In genomic region chr15:58459562-58459961, GRCh38 we compare ENCODE assay signal across 11 cellular contexts. TPM values are rescaled to one million over a fixed set of nuclear protein-coding genes. Genes with fewer than 3 reads are reported as not detected.
DNase-seq lines count a peak whose midpoint lies in the region; ATAC-seq and TF ChIP-seq lines count a peak whose summit lies in the region.
"Had no signal": no experiment of that assay in that cellular context is flagged by ENCODE, and none has a peak within 500 bp of the region (broad histone marks: within the 10 kb centered on the region; RNA-seq: fewer than 3 reads in every experiment).

No MANE protein-coding gene starts in this region.

- WGBS in right lobe of liver (ENCODE audit: insufficient coverage, low coverage, low lambda C conversion rate, missing lambda C conversion rate) = 50% methylated on average over 2 of the region's 9 CpGs
- WGBS in thyroid gland, 2 donors = 72 to 88% methylated on average over 8 to 9 of the region's 9 CpGs

- no peaks in the 10 kb centered on the region for H3K36me3 ChIP-seq in right lobe of liver
- no peaks in the 10 kb centered on the region for H3K36me3 ChIP-seq in thyroid gland

- H3K4me3 ChIP-seq in right lobe of liver (no peak overlapping the region), thyroid gland (replicated peaks in 1 of 3) (no peak overlapping the region)

- TF ChIP-seq CTCF in right lobe of liver (IDR thresholded peaks at IDR 0.05) = no peak
- TF ChIP-seq CTCF in thyroid gland (IDR thresholded peaks at IDR 0.05) = no peak

- no peaks in the 10 kb centered on the region for H3K9me3 Mint-ChIP-seq in T-helper 1 cell treated with Interleukin-12 subunit alpha and Interleukin-12 subunit beta and Interleukin-4 antibody, amounts not matched to agents 30 μg/mL and 1 μg/mL, for 36 hours
- no peaks in the 10 kb centered on the region for H3K9me3 Mint-ChIP-seq in activated naive CD8-positive, alpha-beta T cell treated with anti-CD3 and anti-CD28 coated beads, Interleukin-2, amount 50 U/mL, for 24 hours
- H3K9me3 Mint-ChIP-seq: neural crest cell had no signal

- TF ChIP-seq POLR2A in right lobe of liver (IDR thresholded peaks at IDR 0.05) (no peak), thyroid gland (IDR thresholded peaks at IDR 0.05) (no peak)

- peak overlapping the region; percentile 62 for H3K27ac Mint-ChIP-seq in T-helper 1 cell treated with Interleukin-12 subunit alpha and Interleukin-12 subunit beta and Interleukin-4 antibody, amounts not matched to agents 30 μg/mL and 1 μg/mL, for 36 hours
- H3K27ac Mint-ChIP-seq in activated naive CD8-positive, alpha-beta T cell treated with anti-CD3 and anti-CD28 coated beads, Interleukin-2, amount 50 U/mL, for 24 hours = peak overlapping the region; percentile 85

- DNase-seq in T-helper 1 cell (no peak), right lobe of liver (no peak), thyroid gland (peak in 1 of 2 donors; percentile 41), GM03348 (ENCODE audit: low spot score) (no peak)
- DNase-seq in activated naive CD8-positive, alpha-beta T cell treated with anti-CD3 and anti-CD28 coated beads, Interleukin-2, amount 50 U/mL, for 24 hours = no peak
- no peak for DNase-seq in activated CD4-positive, alpha-beta T cell treated with anti-CD3 and anti-CD28 coated beads, Interleukin-2, amount 50 U/mL, for 1 hour

- peaks cover 0 to 34% (median 19%) of the 10 kb centered on the region in 4 donors for H3K4me1 ChIP-seq in right lobe of liver
- H3K4me1 ChIP-seq in thyroid gland = peaks cover 7 to 35% of the 10 kb centered on the region in 2 donors

- H3K4me1 Mint-ChIP-seq in T-helper 1 cell treated with Interleukin-12 subunit alpha and Interleukin-12 subunit beta and Interleukin-4 antibody, amounts not matched to agents 30 μg/mL and 1 μg/mL, for 36 hours (ENCODE audit: low read depth) = peaks cover 68% of the 10 kb centered on the region
- H3K4me1 Mint-ChIP-seq in activated naive CD8-positive, alpha-beta T cell treated with anti-CD3 and anti-CD28 coated beads, Interleukin-2, amount 50 U/mL, for 24 hours = peaks cover 89% of the 10 kb centered on the region

- H3K36me3 Mint-ChIP-seq in T-helper 1 cell treated with Interleukin-12 subunit alpha and Interleukin-12 subunit beta and Interleukin-4 antibody, amounts not matched to agents 30 μg/mL and 1 μg/mL, for 36 hours (ENCODE audit: low read depth) = peaks cover 9% of the 10 kb centered on the region
- no peaks in the 10 kb centered on the region for H3K36me3 Mint-ChIP-seq in activated naive CD8-positive, alpha-beta T cell treated with anti-CD3 and anti-CD28 coated beads, Interleukin-2, amount 50 U/mL, for 24 hours (ENCODE audit: low read depth)

- H3K4me3 Mint-ChIP-seq in T-helper 1 cell treated with Interleukin-12 subunit alpha and Interleukin-12 subunit beta and Interleukin-4 antibody, amounts not matched to agents 30 μg/mL and 1 μg/mL, for 36 hours = no peak overlapping the region
- no peak overlapping the region for H3K4me3 Mint-ChIP-seq in activated naive CD8-positive, alpha-beta T cell treated with anti-CD3 and anti-CD28 coated beads, Interleukin-2, amount 50 U/mL, for 24 hours
- H3K4me3 Mint-ChIP-seq: neural crest cell had no signal

- H3K27ac ChIP-seq in right lobe of liver (peak overlapping the region; percentile 21 to 69 (median 61)), thyroid gland (peak overlapping the region in 2 of 3 donors; percentile 27 to 50)

- intact Hi-C loops in right lobe of liver (cut with DNase I) = no loop called here
- intact Hi-C loops in thyroid gland (cut with DNase I) = no loop called here

- ATAC-seq in activated naive CD8-positive, alpha-beta T cell treated with anti-CD3 and anti-CD28 coated beads, Interleukin-2, amount 50 U/mL, for 24 hours = no peak
- ATAC-seq in right lobe of liver = peak; percentile 4 to 25 (median 11)
- no peak for ATAC-seq in HG02759 (IDR thresholded peaks at IDR 0.05; ENCODE audit: unreplicated experiment)

- H3K9me3 ChIP-seq in right lobe of liver (no peaks in the 10 kb centered on the region), thyroid gland (no peaks in the 10 kb centered on the region)

- no peaks in the 10 kb centered on the region for H3K27me3 Mint-ChIP-seq in T-helper 1 cell treated with Interleukin-12 subunit alpha and Interleukin-12 subunit beta and Interleukin-4 antibody, amounts not matched to agents 30 μg/mL and 1 μg/mL, for 36 hours (ENCODE audit: low read depth)
- H3K27me3 Mint-ChIP-seq in activated naive CD8-positive, alpha-beta T cell treated with anti-CD3 and anti-CD28 coated beads, Interleukin-2, amount 50 U/mL, for 24 hours = no peaks in the 10 kb centered on the region

- H3K27me3 ChIP-seq in right lobe of liver = no peaks in the 10 kb centered on the region
- no peaks in the 10 kb centered on the region for H3K27me3 ChIP-seq in thyroid gland

RNA-seq across cellular contexts. Expression of gene LIPC, which starts 27.8 kb away (rescaled TPM):
- total RNA-seq in right lobe of liver (100 to 1,000 TPM in 2 of 6 experiments, 10 to 100 TPM in 4; 31.1 to 213 (median 86.1) TPM), thyroid gland (1 to 10 TPM in 3 of 4 donors, under 1 TPM in 1; 0.81 to 4.6 (median 1.8) TPM)
- total RNA-seq: A673, astrocyte, neural crest cell had no signal

Comparison
In these comparisons a context has a peak if more than half of its experiments do, and no peak if none do; other contexts are left out.
1. ATAC-seq: peak in right lobe of liver (4 of 4); none in activated naive CD8-positive, alpha-beta T cell treated with anti-CD3 and anti-CD28 coated beads, Interleukin-2, amount 50 U/mL, for 24 hours (single experiment) and HG02759 (single experiment).
2. RNA of gene LIPC, which starts 27.8 kb away (total RNA-seq): 31.1 to 213 TPM in right lobe of liver; 0.81 to 4.6 TPM in thyroid gland; every median in the first group is over 4 times any median in the second.